Comparison of ENCODE assay signal across 23 cellular contexts in the genomic region with DNA sequence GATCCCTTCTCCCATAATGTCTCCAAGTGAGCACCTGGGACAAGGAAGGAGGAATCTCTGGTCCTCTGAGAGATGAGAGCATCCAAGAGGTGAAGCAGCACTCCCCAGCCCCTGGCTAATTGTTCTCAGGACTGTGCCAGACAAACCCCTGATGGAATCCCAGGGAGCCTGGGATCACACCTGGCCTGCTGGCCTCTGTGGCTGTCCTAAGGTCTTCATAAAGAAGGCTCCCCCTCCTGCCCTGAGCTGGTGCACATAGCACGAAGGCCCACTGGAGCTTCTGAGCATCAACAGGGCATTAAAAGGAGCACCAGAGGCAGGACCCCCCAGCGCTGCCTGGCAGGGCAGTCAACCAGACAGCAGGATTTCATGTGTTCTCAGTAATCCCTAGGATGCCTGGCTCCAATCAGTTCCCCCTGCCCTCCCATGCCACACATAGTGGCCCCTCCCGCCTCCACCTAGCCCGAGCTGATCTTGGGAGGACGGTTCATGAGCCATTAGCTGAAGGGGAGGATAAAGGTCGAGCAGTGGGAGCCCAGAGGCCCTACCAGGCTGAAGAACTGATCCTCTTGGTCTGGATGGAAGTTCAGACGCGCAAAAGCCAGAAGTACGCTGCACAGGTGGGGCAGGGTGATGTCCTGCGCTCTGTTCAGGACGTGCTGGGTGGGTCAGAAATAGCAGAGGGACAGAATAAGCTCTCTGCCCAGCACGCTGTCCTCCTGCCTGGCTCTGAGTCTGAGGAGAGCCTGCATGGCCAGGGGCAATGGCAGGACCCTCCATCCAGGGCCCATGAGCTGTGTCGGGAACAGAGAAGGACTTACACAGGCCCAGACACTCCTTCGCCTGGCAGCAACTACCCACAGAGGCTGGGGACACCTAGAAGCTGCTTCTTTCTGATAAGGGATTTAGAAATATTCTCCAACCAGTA. TPM values are rescaled to one million over a fixed set of nuclear protein-coding genes. Genes with fewer than 3 reads are reported as not detected.
"Had no signal": no experiment of that assay in that cellular context is flagged by ENCODE, and none has a peak within 500 bp of the region (broad histone marks: within the 10 kb centered on the region; RNA-seq: fewer than 3 reads in every experiment).

No MANE protein-coding gene starts in this region.

- H3K27me3 ChIP-seq: esophagus muscularis mucosa, vagina had no signal

- ATAC-seq: activated T-cell treated with anti-CD3 and anti-CD28 coated beads, Interleukin-2, amount 50 U/mL, for 4 hours; effector memory CD8-positive, alpha-beta T cell; left ventricle myocardium superior; sciatic nerve had no signal

- H3K4me2 ChIP-seq: smooth muscle cell had no signal

- H3K4me3 ChIP-seq: esophagus muscularis mucosa, smooth muscle cell, thoracic aorta, vagina had no signal

- H3K27ac ChIP-seq: esophagus muscularis mucosa, parathyroid adenoma, thoracic aorta, vagina had no signal

- H3K9me3 Mint-ChIP-seq: activated T-cell treated with anti-CD3 and anti-CD28 coated beads, Interleukin-2, amount 50 U/mL, for 4 hours; effector memory CD8-positive, alpha-beta T cell; nephron progenitor cell; type B pancreatic cell had no signal

- H3K9ac ChIP-seq: parathyroid adenoma had no signal

- FAIRE-seq: astrocyte, frontal cortex had no signal

- H2AFZ ChIP-seq: parathyroid adenoma had no signal

- H3K27ac Mint-ChIP-seq: nephron progenitor cell, type B pancreatic cell had no signal

- H3K4me1 ChIP-seq: parathyroid adenoma had no signal

- DNase-seq: activated CD4-positive, alpha-beta T cell treated with anti-CD3 and anti-CD28 coated beads for 48 hours; activated effector memory CD4-positive, alpha-beta T cell treated with anti-CD3 and anti-CD28 coated beads, Interleukin-2, amount 50 U/mL, for 16 hours; activated naive CD4-positive, alpha-beta T cell treated with anti-CD3 and anti-CD28 coated beads, Interleukin-2, amount 50 U/mL, for 16 hours; activated T-cell treated with anti-CD3 and anti-CD28 coated beads, Interleukin-2, amount 50 U/mL, for 4 hours; central memory CD4-positive, alpha-beta T cell; effector memory CD8-positive, alpha-beta T cell; hypothalamus; left ventricle myocardium superior; nephron progenitor cell; stimulated activated CD4-positive, alpha-beta T cell treated with anti-CD3 and anti-CD28 coated beads, Interleukin-15, amount 100 ng/mL, for 24 hours; stimulated activated CD8-positive, alpha-beta memory T cell treated with anti-CD3 and anti-CD28 coated beads, Interleukin-4, amount 100 ng/mL, for 48 hours; stimulated activated naive CD4-positive, alpha-beta T cell; T-helper 2 cell had no signal

- H3K27me3 Mint-ChIP-seq: effector memory CD8-positive, alpha-beta T cell; type B pancreatic cell had no signal

- H3K9me3 ChIP-seq: esophagus muscularis mucosa, thoracic aorta, vagina had no signal

- H3K4me3 Mint-ChIP-seq: activated T-cell treated with anti-CD3 and anti-CD28 coated beads, Interleukin-2, amount 50 U/mL, for 4 hours; effector memory CD8-positive, alpha-beta T cell; nephron progenitor cell; type B pancreatic cell had no signal

RNA-seq across cellular contexts. Expression of gene RAMP3, which starts 54.5 kb away (rescaled TPM):
- total RNA-seq: activated T-cell treated with anti-CD3 and anti-CD28 coated beads, Interleukin-2, amount 50 U/mL, for 4 hours; astrocyte; myocyte; smooth muscle cell had no signal
- polyA plus RNA-seq: smooth muscle cell had no signal
